Comparison of ENCODE assay signal across 20 cellular contexts in genomic region chr4:52200339-52200725, GRCh38.
"Had no signal": no experiment of that assay in that cellular context is flagged by ENCODE, and none has a peak within 500 bp of the region (broad histone marks: within the 10 kb centered on the region; RNA-seq: fewer than 3 reads in every experiment).

No MANE protein-coding gene starts in this region.

- H3K4me3 ChIP-seq: dorsolateral prefrontal cortex, esophagus muscularis mucosa, left ventricle myocardium inferior, lower lobe of right lung, ovary, right atrium auricular region, sigmoid colon, skin epidermis, thoracic aorta, transverse colon had no signal

- H3K27me3 ChIP-seq: esophagus muscularis mucosa, neutrophil, ovary, right atrium auricular region, sigmoid colon, transverse colon had no signal

- H3K9me3 ChIP-seq: esophagus muscularis mucosa, left ventricle myocardium inferior, lower lobe of right lung, neutrophil, ovary, right atrium auricular region, sigmoid colon, thoracic aorta, transverse colon had no signal

- ATAC-seq: left cardiac atrium; lower lobe of right lung; stimulated activated naive B cell treated with anti-CD40 and anti-IgM and Interleukin-4, amounts not matched to agents 10 μg/mL and 1 μg/mL and 100 μg/mL, for 72 hours; stimulated activated naive CD8-positive, alpha-beta T cell treated with anti-CD3 and anti-CD28 coated beads, Interleukin-15, amount 100 ng/mL, for 72 hours had no signal

- H3K4me1 ChIP-seq: left ventricle myocardium inferior, lower lobe of right lung, right atrium auricular region, transverse colon had no signal

- H3K27ac ChIP-seq: dorsolateral prefrontal cortex, esophagus muscularis mucosa, left ventricle myocardium inferior, lower lobe of right lung, neutrophil, ovary, right atrium auricular region, sigmoid colon, skin epidermis, transverse colon had no signal

- H3K36me3 ChIP-seq: esophagus muscularis mucosa, left ventricle myocardium inferior, lower lobe of right lung, neutrophil, ovary, right atrium auricular region, sigmoid colon, thoracic aorta, transverse colon had no signal

- DNase-seq: cortex of kidney; dorsolateral prefrontal cortex; effector CD8-positive, alpha-beta T cell; kidney; left cardiac atrium; left ventricle myocardium inferior; lower lobe of right lung; naive thymus-derived CD4-positive, alpha-beta T cell; ovary; sigmoid colon; stimulated activated CD4-positive, alpha-beta T cell treated with anti-CD3 and anti-CD28 coated beads, Interleukin-2, amount 100 ng/mL, for 24 hours; stimulated activated CD4-positive, alpha-beta T cell treated with anti-CD3 and anti-CD28 coated beads, Interleukin-4, amount 100 ng/mL, for 4 hours; stimulated activated naive B cell treated with anti-CD40 and anti-IgM and Interleukin-4, amounts not matched to agents 10 μg/mL and 1 μg/mL and 100 μg/mL, for 72 hours; stimulated activated naive CD8-positive, alpha-beta T cell treated with anti-CD3 and anti-CD28 coated beads, Interleukin-15, amount 100 ng/mL, for 72 hours; transverse colon had no signal
